In genomic region chr10:93420091-93420490, GRCh38 we compare ENCODE assay signal across 13 cellular contexts.
DNase-seq lines count a peak whose midpoint lies in the region; ATAC-seq and TF ChIP-seq lines count a peak whose summit lies in the region.
"Had no signal": no experiment of that assay in that cellular context is flagged by ENCODE, and none has a peak within 500 bp of the region (broad histone marks: within the 10 kb centered on the region; RNA-seq: fewer than 3 reads in every experiment).

No MANE protein-coding gene starts in this region.

- intact Hi-C loops in spleen (cut with DNase I; ENCODE audit: low total_unique reads), result no loop called here

- peaks cover 0 to 35% (median 9%) of the 10 kb centered on the region in 6 donors for H3K4me1 ChIP-seq in spleen

- H3K36me3 ChIP-seq in spleen, result no peaks in the 10 kb centered on the region
- H3K36me3 ChIP-seq: colonic mucosa, neutrophil had no signal

- H3K4me1 Mint-ChIP-seq in activated T-cell treated with anti-CD3 and anti-CD28 coated beads, Interleukin-2, amount 50 U/mL, for 24 hours (ENCODE audit: low read depth), result peaks cover 11% of the 10 kb centered on the region

- H3K27me3 ChIP-seq in spleen (replicated peaks in 1 of 7), result no peaks in the 10 kb centered on the region
- H3K27me3 ChIP-seq: colonic mucosa, neutrophil had no signal

- H3K27ac ChIP-seq in spleen, result peak overlapping the region in 6 of 8 donors; percentile 0 to 54 (median 36)
- H3K27ac ChIP-seq: colonic mucosa, neutrophil, RWPE1 had no signal

- no peak for ATAC-seq in HG02678 (IDR thresholded peaks at IDR 0.05; ENCODE audit: unreplicated experiment)

- 51 to 74% (median 66%) methylated on average over 5 of the region's 5 CpGs for WGBS in spleen, 5 donors

- no peak for TF ChIP-seq POLR2A in spleen (IDR thresholded peaks at IDR 0.05)

- peaks cover 53% of the 10 kb centered on the region for H3K36me3 Mint-ChIP-seq in activated T-cell treated with anti-CD3 and anti-CD28 coated beads, Interleukin-2, amount 50 U/mL, for 24 hours (ENCODE audit: low read depth)

- no peaks in the 10 kb centered on the region for H3K27me3 Mint-ChIP-seq in activated T-cell treated with anti-CD3 and anti-CD28 coated beads, Interleukin-2, amount 50 U/mL, for 24 hours

- H3K9me3 ChIP-seq in spleen, result no peaks in the 10 kb centered on the region
- H3K9me3 ChIP-seq: colonic mucosa, neutrophil had no signal

- H3K4me3 ChIP-seq in spleen, result no peak overlapping the region
- H3K4me3 ChIP-seq: colonic mucosa had no signal

- peak; percentile 76 for DNase-seq in NCI-H1694 (lab: John Stamatoyannopoulos, UW)
- DNase-seq in cerebellum (ENCODE audit: low spot score), result peak; percentile 59
- DNase-seq in iris pigment epithelial cell (ENCODE audit: low read depth), result peak; percentile 47
- DNase-seq in spleen, result no peak
- no peak for DNase-seq in NCI-H1048 (lab: John Stamatoyannopoulos, UW)
- DNase-seq in activated effector memory CD4-positive, alpha-beta T cell treated with Interleukin-2 at 50 U/mL for 16 hours, result no peak
- DNase-seq in activated T-cell treated with anti-CD3 and anti-CD28 coated beads, Interleukin-2, amount 50 U/mL, for 24 hours, result no peak
- DNase-seq: activated effector memory CD4-positive, alpha-beta T cell treated with anti-CD3 and anti-CD28 coated beads, Interleukin-2, amount 50 U/mL, for 16 hours; colonic mucosa; NCI-H187 treated with DMSO at 0.1 percent for 48 hours had no signal

- H3K4me3 Mint-ChIP-seq in activated T-cell treated with anti-CD3 and anti-CD28 coated beads, Interleukin-2, amount 50 U/mL, for 24 hours, result no peak overlapping the region

- no peak for TF ChIP-seq CTCF in spleen (IDR thresholded peaks at IDR 0.05 in 8 of 11, conservative IDR thresholded peaks at IDR 0.05 in 3 of 11)

- H3K9me3 Mint-ChIP-seq in activated T-cell treated with anti-CD3 and anti-CD28 coated beads, Interleukin-2, amount 50 U/mL, for 24 hours, result no peaks in the 10 kb centered on the region

- no peak overlapping the region for H3K27ac Mint-ChIP-seq in activated T-cell treated with anti-CD3 and anti-CD28 coated beads, Interleukin-2, amount 50 U/mL, for 24 hours

Comparison
In these comparisons a context has a peak if more than half of its experiments do, and no peak if none do; other contexts are left out.
1. DNase-seq: peak in NCI-H1694 (single experiment), cerebellum (single experiment) and iris pigment epithelial cell (single experiment); none in spleen (single experiment), NCI-H1048 (single experiment), activated effector memory CD4-positive, alpha-beta T cell treated with Interleukin-2 at 50 U/mL for 16 hours (single experiment) and activated T-cell treated with anti-CD3 and anti-CD28 coated beads, Interleukin-2, amount 50 U/mL, for 24 hours (single experiment).